In the genomic region with DNA sequence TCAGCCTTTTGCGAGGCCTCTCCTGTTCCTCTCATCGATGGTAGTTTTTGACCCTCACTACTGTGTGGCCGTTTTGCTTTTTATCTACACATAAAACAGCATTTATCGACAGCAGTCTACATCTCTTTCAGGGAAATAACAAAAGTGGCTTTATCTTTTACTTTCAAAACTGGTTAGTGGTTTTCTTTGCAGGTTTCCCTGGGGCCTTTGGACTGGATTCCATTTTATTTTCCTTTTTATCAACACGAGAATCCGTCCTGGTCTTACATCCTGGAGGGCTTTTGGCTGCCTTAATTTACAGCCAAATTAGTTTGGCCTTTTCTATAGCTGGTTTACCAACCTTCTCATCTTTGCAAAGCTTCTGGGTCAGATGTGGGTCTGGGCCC, we compare ENCODE assay signal across 10 cellular contexts. TPM values are rescaled to one million over a fixed set of nuclear protein-coding genes. Genes with fewer than 3 reads are reported as not detected.
DNase-seq lines count a peak whose midpoint lies in the region; ATAC-seq and TF ChIP-seq lines count a peak whose summit lies in the region.
"Had no signal": no experiment of that assay in that cellular context is flagged by ENCODE, and none has a peak within 500 bp of the region (broad histone marks: within the 10 kb centered on the region; RNA-seq: fewer than 3 reads in every experiment).

No MANE protein-coding gene starts in this region.

- peaks cover 21% of the 10 kb centered on the region for H3K4me1 Mint-ChIP-seq in activated CD4-positive, alpha-beta T cell treated with anti-CD3 and anti-CD28 coated beads for 36 hours
- peaks cover 33% of the 10 kb centered on the region for H3K4me1 Mint-ChIP-seq in activated naive CD8-positive, alpha-beta T cell (ENCODE audit: low read depth)

- TF ChIP-seq CTCF in left lung (IDR thresholded peaks at IDR 0.05) (no peak), thoracic aorta (IDR thresholded peaks at IDR 0.05) (no peak), GM10266 (IDR thresholded peaks at IDR 0.05; ENCODE audit: control insufficient read depth, insufficient read depth, low read depth, missing control alignments) (no peak), GM20000 (IDR thresholded peaks at IDR 0.05; ENCODE audit: extremely low read depth, missing control alignments) (no peak)

- no peak overlapping the region for H3K23ac ChIP-seq in mesendoderm (ENCODE audit: low read length)

- H2BK15ac ChIP-seq in mesendoderm (replicated peaks; ENCODE audit: low read depth): no peak overlapping the region

- DNase-seq in activated CD4-positive, alpha-beta T cell treated with anti-CD3 and anti-CD28 coated beads for 36 hours: no peak
- DNase-seq in activated CD4-positive, alpha-beta T cell treated with anti-CD3 and anti-CD28 coated beads, Interleukin-2, amount 50 U/mL, for 48 hours: no peak
- no peak for DNase-seq in left lung
- DNase-seq in thoracic aorta (ENCODE audit: low spot score): no peak
- DNase-seq in GM10266 (ENCODE audit: extremely low spot score): no peak
- DNase-seq in mesendoderm: no peak
- DNase-seq in GM20000 (ENCODE audit: low spot score): no peak
- DNase-seq: cortex of kidney had no signal

- peak overlapping the region; percentile 40 to 42 for H3K4me3 ChIP-seq in left lung
- H3K4me3 ChIP-seq in thoracic aorta: peak overlapping the region; percentile 76
- H3K4me3 ChIP-seq in mesendoderm (ENCODE audit: low read length): no peak overlapping the region

- no peaks in the 10 kb centered on the region for H3K9me3 Mint-ChIP-seq in activated CD4-positive, alpha-beta T cell treated with anti-CD3 and anti-CD28 coated beads for 36 hours (ENCODE audit: low read depth)
- H3K9me3 Mint-ChIP-seq in activated naive CD8-positive, alpha-beta T cell (ENCODE audit: low read depth): no peaks in the 10 kb centered on the region

- H3K27ac ChIP-seq in left lung (peak overlapping the region; percentile 64 to 75), thoracic aorta (peak overlapping the region; percentile 78 to 89), mesendoderm (ENCODE audit: low read depth, low read length) (no peak overlapping the region)

- H3K4me2 ChIP-seq in mesendoderm (ENCODE audit: low read length): no peak overlapping the region

- CTCF ChIA-PET in activated CD4-positive, alpha-beta T cell treated with anti-CD3 and anti-CD28 coated beads for 36 hours (lab: Charles Lee): interaction anchor here (0.5 to 2.7 kb wide), 9 partner anchors 9 to 228 kb away, joined by 4 to 10 read pairs (median 4); no protein-coding TSS in a partner anchor

- no peak for ATAC-seq in activated CD4-positive, alpha-beta T cell treated with anti-CD3 and anti-CD28 coated beads for 36 hours
- ATAC-seq in left lung: no peak
- ATAC-seq in thoracic aorta (ENCODE audit: insufficient number of reproducible peaks, low FRiP score, low read depth): no peak

- peaks cover 4 to 12% of the 10 kb centered on the region in 2 donors for H3K4me1 ChIP-seq in left lung
- peaks cover 5 to 26% of the 10 kb centered on the region in 2 donors for H3K4me1 ChIP-seq in thoracic aorta (ENCODE audit: control insufficient read depth in 1 of 2, low read depth in 2 of 2)
- H3K4me1 ChIP-seq in mesendoderm (ENCODE audit: control insufficient read depth, low read depth, low read length): no peaks in the 10 kb centered on the region

- no peak overlapping the region for H3K18ac ChIP-seq in mesendoderm (ENCODE audit: low read length)

- H3K27me3 ChIP-seq in left lung (peaks cover 0 to 8% of the 10 kb centered on the region in 2 donors), thoracic aorta (replicated peaks; ENCODE audit: insufficient read depth) (no peaks in the 10 kb centered on the region), mesendoderm (ENCODE audit: insufficient read depth, low read length, poor library complexity) (no peaks in the 10 kb centered on the region)

- peak overlapping the region; percentile 92 for H3K4me3 Mint-ChIP-seq in activated CD4-positive, alpha-beta T cell treated with anti-CD3 and anti-CD28 coated beads for 36 hours
- peak overlapping the region; percentile 93 for H3K4me3 Mint-ChIP-seq in activated naive CD8-positive, alpha-beta T cell

- no peaks in the 10 kb centered on the region for H3K79me2 ChIP-seq in mesendoderm (ENCODE audit: control insufficient read depth, insufficient read depth, low read length)

- H3K79me1 ChIP-seq in mesendoderm (ENCODE audit: low read length): no peaks in the 10 kb centered on the region

- peaks cover 2% of the 10 kb centered on the region for H3K36me3 Mint-ChIP-seq in activated CD4-positive, alpha-beta T cell treated with anti-CD3 and anti-CD28 coated beads for 36 hours (ENCODE audit: low read depth)
- H3K36me3 Mint-ChIP-seq in activated naive CD8-positive, alpha-beta T cell: peaks cover 2% of the 10 kb centered on the region

- POLR2A ChIA-PET in activated CD4-positive, alpha-beta T cell treated with anti-CD3 and anti-CD28 coated beads for 36 hours (lab: Charles Lee): interaction anchor here (0.7 to 0.8 kb wide), 3 partner anchors 14 to 135 kb away, joined by 3 to 11 read pairs (median 4); no protein-coding TSS in a partner anchor

- no peak overlapping the region for H4K8ac ChIP-seq in mesendoderm (ENCODE audit: low read depth, low read length)

- intact Hi-C loops in activated CD4-positive, alpha-beta T cell treated with anti-CD3 and anti-CD28 coated beads for 36 hours (cut with DNase I, micrococcal nuclease): loop anchor here in 1 of 2 experiments (5.0 kb wide), 1 partner anchor 111 kb away; no protein-coding TSS in a partner anchor
- intact Hi-C loops in left lung (cut with DNase I): no loop called here

- no peaks in the 10 kb centered on the region for H3K27me3 Mint-ChIP-seq in activated CD4-positive, alpha-beta T cell treated with anti-CD3 and anti-CD28 coated beads for 36 hours
- H3K27me3 Mint-ChIP-seq in activated naive CD8-positive, alpha-beta T cell: no peaks in the 10 kb centered on the region

- H3K27ac Mint-ChIP-seq in activated CD4-positive, alpha-beta T cell treated with anti-CD3 and anti-CD28 coated beads for 36 hours: peak overlapping the region; percentile 93
- H3K27ac Mint-ChIP-seq in activated naive CD8-positive, alpha-beta T cell: peak overlapping the region; percentile 92

- no peak overlapping the region for H3K56ac ChIP-seq in mesendoderm (ENCODE audit: low read length)

- no CpG with 5 or more reads among the region's 6 CpGs for WGBS in mesendoderm (ENCODE audit: extremely low coverage, insufficient coverage, low lambda C conversion rate)

- no peak overlapping the region for H3K4ac ChIP-seq in mesendoderm (ENCODE audit: low read depth, low read length)

- no peak overlapping the region for H2BK5ac ChIP-seq in mesendoderm (ENCODE audit: low read length)

- H4K5ac ChIP-seq in mesendoderm (ENCODE audit: low read length): no peak overlapping the region

- no peak overlapping the region for H3K9ac ChIP-seq in mesendoderm (ENCODE audit: low read length)

- no peak overlapping the region for H2BK120ac ChIP-seq in mesendoderm (ENCODE audit: low read depth, low read length)

- H2AK5ac ChIP-seq in mesendoderm (ENCODE audit: low read length): no peak overlapping the region

- H3K9me3 ChIP-seq in left lung (no peaks in the 10 kb centered on the region), thoracic aorta (no peaks in the 10 kb centered on the region)

- H3K36me3 ChIP-seq in left lung (no peaks in the 10 kb centered on the region), thoracic aorta (no peaks in the 10 kb centered on the region), mesendoderm (ENCODE audit: control insufficient read depth, insufficient read depth, low read length) (no peaks in the 10 kb centered on the region)

RNA-seq across cellular contexts. Expression of a gene that starts 0.8 kb away (rescaled TPM):
- total RNA-seq in activated CD4-positive, alpha-beta T cell treated with anti-CD3 and anti-CD28 coated beads for 36 hours: under 1 TPM in 1 of 2 experiments, not detected in 1; 0.30 TPM
- total RNA-seq in left lung (not detected), thoracic aorta (not detected)
- polyA plus RNA-seq in mesendoderm (2013, experiment 1 of 2): not detected
- polyA plus RNA-seq in mesendoderm (2013, experiment 2 of 2): not detected

RNA-seq across cellular contexts. Expression of a gene that starts 20.8 kb away (rescaled TPM):
- total RNA-seq in activated CD4-positive, alpha-beta T cell treated with anti-CD3 and anti-CD28 coated beads for 36 hours: not detected
- total RNA-seq in left lung (under 1 TPM in 1 of 2 donors, not detected in 1; 0.52 TPM), thoracic aorta (10 to 100 TPM; 16.3 to 16.4 TPM)
- polyA plus RNA-seq in mesendoderm (2013, experiment 1 of 2): not detected
- not detected for polyA plus RNA-seq in mesendoderm (2013, experiment 2 of 2)
- polyA plus RNA-seq: AG04450 had no signal

Comparison
In these comparisons a context has a peak if more than half of its experiments do, and no peak if none do; other contexts are left out.
1. RNA of a gene that starts 20.8 kb away (total RNA-seq): 16.3 to 16.4 TPM in thoracic aorta; 0.52 TPM in left lung and not detected in activated CD4-positive, alpha-beta T cell treated with anti-CD3 and anti-CD28 coated beads for 36 hours; every median in the first group is over 10 times any median in the second.